In genomic region chr9:2407450-2407849, GRCh38 we compare ENCODE assay signal across 32 cellular contexts.
"Had no signal": no experiment of that assay in that cellular context is flagged by ENCODE, and none has a peak within 500 bp of the region (broad histone marks: within the 10 kb centered on the region; RNA-seq: fewer than 3 reads in every experiment).

No MANE protein-coding gene starts in this region.

- H3K4me1 Mint-ChIP-seq: activated CD4-positive, alpha-beta memory T cell treated with anti-CD3 and anti-CD28 coated beads, Interleukin-2, amount 10 ng/mL, durations not matched to agents 7 days and 5 days; activated CD8-positive, alpha-beta memory T cell treated with anti-CD3 and anti-CD28 coated beads, Interleukin-2, amount 10 ng/mL, durations not matched to agents 7 days and 5 days; activated naive CD4-positive, alpha-beta T cell treated with anti-CD3 and anti-CD28 coated beads, Interleukin-2, amount 10 ng/mL, durations not matched to agents 7 days and 5 days; activated naive CD8-positive, alpha-beta T cell treated with anti-CD3 and anti-CD28 coated beads, Interleukin-2, amount 50 U/mL, for 24 hours had no signal

- DNase-seq: activated CD4-positive, alpha-beta memory T cell treated with anti-CD3 and anti-CD28 coated beads, Interleukin-2, amount 10 ng/mL, durations not matched to agents 7 days and 5 days; activated CD4-positive, alpha-beta T cell treated with anti-CD3 and anti-CD28 coated beads for 1 hour; activated CD4-positive, alpha-beta T cell treated with anti-CD3 and anti-CD28 coated beads for 48 hours; activated CD4-positive, CD25-positive, alpha-beta regulatory T cell; activated CD8-positive, alpha-beta memory T cell treated with anti-CD3 and anti-CD28 coated beads for 24 hours; activated CD8-positive, alpha-beta memory T cell treated with anti-CD3 and anti-CD28 coated beads, Interleukin-2, amount 10 ng/mL, durations not matched to agents 7 days and 5 days; activated CD8-positive, alpha-beta memory T cell treated with anti-CD3 and anti-CD28 coated beads, Interleukin-2, amount 50 U/mL, for 48 hours; activated effector memory CD4-positive, alpha-beta T cell treated with Interleukin-2 at 50 U/mL for 16 hours; activated naive CD4-positive, alpha-beta T cell treated with anti-CD3 and anti-CD28 coated beads, Interleukin-2, amount 10 ng/mL, durations not matched to agents 7 days and 5 days; activated naive CD8-positive, alpha-beta T cell treated with anti-CD3 and anti-CD28 coated beads, Interleukin-2, amount 50 U/mL, for 24 hours; activated T-cell treated with anti-CD3 and anti-CD28 coated beads, Interleukin-2, amount 50 U/mL, for 48 hours; anterior cingulate cortex; brain microvascular endothelial cell; MM.1S; MV-4-11; NCI-H1092; NCI-H1436 treated with DMSO at 0.1 percent for 48 hours; NCI-H1694 treated with DMSO at 0.1 percent for 48 hours; NCI-H2029; NCI-H345; NCI-H524 treated with DMSO at 0.1 percent for 48 hours; NK-92 treated with Interleukin-12 subunit alpha and Interleukin-12 subunit beta, amount 100 ng/mL, for 24 hours; PC-9; SHP77; SJCRH30; T1000; WERI-Rb-1 had no signal

- H3K27me3 ChIP-seq: brain microvascular endothelial cell, cardiac muscle cell, SJCRH30 had no signal

- H3K9ac ChIP-seq: KMS-11 had no signal

- H2AFZ ChIP-seq: PC-9 had no signal

- H3K4me3 Mint-ChIP-seq: activated CD4-positive, alpha-beta memory T cell treated with anti-CD3 and anti-CD28 coated beads, Interleukin-2, amount 10 ng/mL, durations not matched to agents 7 days and 5 days; activated CD8-positive, alpha-beta memory T cell treated with anti-CD3 and anti-CD28 coated beads, Interleukin-2, amount 10 ng/mL, durations not matched to agents 7 days and 5 days; activated naive CD4-positive, alpha-beta T cell treated with anti-CD3 and anti-CD28 coated beads, Interleukin-2, amount 10 ng/mL, durations not matched to agents 7 days and 5 days; activated naive CD8-positive, alpha-beta T cell; activated naive CD8-positive, alpha-beta T cell treated with anti-CD3 and anti-CD28 coated beads, Interleukin-2, amount 50 U/mL, for 24 hours had no signal

- H3K9me3 ChIP-seq: SJCRH30 had no signal

- ATAC-seq: activated CD8-positive, alpha-beta memory T cell treated with anti-CD3 and anti-CD28 coated beads, Interleukin-2, amount 10 ng/mL, durations not matched to agents 7 days and 5 days; activated naive CD8-positive, alpha-beta T cell treated with anti-CD3 and anti-CD28 coated beads, Interleukin-2, amount 50 U/mL, for 24 hours had no signal

- H3K27ac ChIP-seq: brain microvascular endothelial cell, cardiac muscle cell, KMS-11, PC-9, RWPE1, SJCRH30, SK-N-MC, WERI-Rb-1 had no signal

- H3K27ac Mint-ChIP-seq: activated CD4-positive, alpha-beta memory T cell treated with anti-CD3 and anti-CD28 coated beads, Interleukin-2, amount 10 ng/mL, durations not matched to agents 7 days and 5 days; activated CD8-positive, alpha-beta memory T cell treated with anti-CD3 and anti-CD28 coated beads, Interleukin-2, amount 10 ng/mL, durations not matched to agents 7 days and 5 days; activated naive CD4-positive, alpha-beta T cell treated with anti-CD3 and anti-CD28 coated beads, Interleukin-2, amount 10 ng/mL, durations not matched to agents 7 days and 5 days; activated naive CD8-positive, alpha-beta T cell; activated naive CD8-positive, alpha-beta T cell treated with anti-CD3 and anti-CD28 coated beads, Interleukin-2, amount 50 U/mL, for 24 hours had no signal

- H3K36me3 Mint-ChIP-seq: activated CD8-positive, alpha-beta memory T cell treated with anti-CD3 and anti-CD28 coated beads, Interleukin-2, amount 10 ng/mL, durations not matched to agents 7 days and 5 days; activated naive CD4-positive, alpha-beta T cell treated with anti-CD3 and anti-CD28 coated beads, Interleukin-2, amount 10 ng/mL, durations not matched to agents 7 days and 5 days; activated naive CD8-positive, alpha-beta T cell had no signal

- H3K4me2 ChIP-seq: KMS-11, PC-9 had no signal

- H3K36me3 ChIP-seq: brain microvascular endothelial cell, cardiac muscle cell, SJCRH30, WERI-Rb-1 had no signal

- H3K27me3 Mint-ChIP-seq: activated CD4-positive, alpha-beta memory T cell treated with anti-CD3 and anti-CD28 coated beads, Interleukin-2, amount 10 ng/mL, durations not matched to agents 7 days and 5 days; activated CD8-positive, alpha-beta memory T cell treated with anti-CD3 and anti-CD28 coated beads, Interleukin-2, amount 10 ng/mL, durations not matched to agents 7 days and 5 days; activated naive CD4-positive, alpha-beta T cell treated with anti-CD3 and anti-CD28 coated beads, Interleukin-2, amount 10 ng/mL, durations not matched to agents 7 days and 5 days; activated naive CD8-positive, alpha-beta T cell treated with anti-CD3 and anti-CD28 coated beads, Interleukin-2, amount 50 U/mL, for 24 hours had no signal

- H3K4me3 ChIP-seq: cardiac muscle cell, PC-9, SJCRH30, SK-N-MC had no signal
